In genomic region chr19:19662866-19663291, GRCh38 we compare ENCODE assay signal across 8 cellular contexts. TPM values are rescaled to one million over a fixed set of nuclear protein-coding genes. Genes with fewer than 3 reads are reported as not detected.
DNase-seq lines count a peak whose midpoint lies in the region; ATAC-seq and TF ChIP-seq lines count a peak whose summit lies in the region.

No MANE protein-coding gene starts in this region.

- H3K4me3 ChIP-seq in iPS DF 6.9 (ENCODE audit: low read length), result peak overlapping the region; percentile 87

- CTCF ChIA-PET in activated B cell treated with CpG ODN at 0.5 μM for 24 hours (lab: Charles Lee), result interaction anchor here (1.6 kb wide), 1 partner anchor 19 kb away, joined by 4 read pairs; the partner anchor contains the start of gene GMIP

- DNase-seq in CD14-positive monocyte (ENCODE audit: low spot score) (peak; percentile 55), activated B cell treated with CpG ODN at 0.5 μM for 24 hours (no peak), iPS DF 6.9 (ENCODE audit: low read depth, low spot score) (no peak), posterior vena cava (ENCODE audit: low spot score) (no peak), nucleus accumbens (lab: John Stamatoyannopoulos, UW) (no peak)

- H3K4me1 Mint-ChIP-seq in CD14-positive monocyte (peaks cover 27% of the 10 kb centered on the region), activated B cell treated with CpG ODN at 0.5 μM for 24 hours (peaks cover 42% of the 10 kb centered on the region)
- peaks cover 29% of the 10 kb centered on the region for H3K4me1 Mint-ChIP-seq in stimulated activated memory B cell treated with anti-CD40 and anti-IgM and Interleukin-4, amounts not matched to agents 10 μg/mL and 1 μg/mL and 100 μg/mL, for 72 hours

- no peaks in the 10 kb centered on the region for H3K4me1 ChIP-seq in iPS DF 6.9 (ENCODE audit: control insufficient read depth, insufficient read depth, low read length)

- no peaks in the 10 kb centered on the region for H3K27me3 ChIP-seq in iPS DF 6.9 (ENCODE audit: control insufficient read depth, insufficient read depth, low read length)

- TF ChIP-seq CTCF in CD14-positive monocyte (IDR thresholded peaks at IDR 0.05) (no peak), activated B cell treated with CpG ODN at 0.5 μM for 24 hours (IDR thresholded peaks at IDR 0.05) (no peak)

- POLR2A ChIA-PET in activated B cell treated with CpG ODN at 0.5 μM for 24 hours (lab: Charles Lee), result interaction anchor here (0.5 to 4.0 kb wide), 12 partner anchors 12 to 376 kb away, joined by 3 to 42 read pairs (median 6); partner anchors contain the start of genes LPAR2, ZNF14, ZNF253 and ZNF506

- H3K9me3 Mint-ChIP-seq in CD14-positive monocyte (peaks cover 0 to 10% (median 0%) of the 10 kb centered on the region in 7 donors), activated B cell treated with CpG ODN at 0.5 μM for 24 hours (no peaks in the 10 kb centered on the region)
- H3K9me3 Mint-ChIP-seq in stimulated activated memory B cell treated with anti-CD40 and anti-IgM and Interleukin-4, amounts not matched to agents 10 μg/mL and 1 μg/mL and 100 μg/mL, for 72 hours, result no peaks in the 10 kb centered on the region

- ATAC-seq in HG02840 (IDR thresholded peaks at IDR 0.05; ENCODE audit: low FRiP score, unreplicated experiment), result peak; percentile 16
- no peak for ATAC-seq in activated B cell treated with CpG ODN at 0.5 μM for 24 hours (ENCODE audit: low read depth)
- ATAC-seq in stimulated activated memory B cell treated with anti-CD40 and anti-IgM and Interleukin-4, amounts not matched to agents 10 μg/mL and 1 μg/mL and 100 μg/mL, for 72 hours, result peak; percentile 2
- no peak for ATAC-seq in GM18907 (IDR thresholded peaks at IDR 0.05; ENCODE audit: unreplicated experiment)

- H3K27ac ChIP-seq in iPS DF 6.9 (ENCODE audit: low read length), result no peak overlapping the region

- peak overlapping the region; percentile 88 to 90 for H3K4me3 Mint-ChIP-seq in CD14-positive monocyte
- peak overlapping the region; percentile 87 for H3K4me3 Mint-ChIP-seq in activated B cell treated with CpG ODN at 0.5 μM for 24 hours
- H3K4me3 Mint-ChIP-seq in stimulated activated memory B cell treated with anti-CD40 and anti-IgM and Interleukin-4, amounts not matched to agents 10 μg/mL and 1 μg/mL and 100 μg/mL, for 72 hours, result peak overlapping the region; percentile 78

- no CpG with 5 or more reads among the region's 21 CpGs for WGBS in iPS DF 6.9 (ENCODE audit: insufficient coverage, insufficient read length)

- peaks cover 22 to 29% of the 10 kb centered on the region in 2 donors for H3K36me3 Mint-ChIP-seq in CD14-positive monocyte
- H3K36me3 Mint-ChIP-seq in activated B cell treated with CpG ODN at 0.5 μM for 24 hours (ENCODE audit: low read depth), result peaks cover 35% of the 10 kb centered on the region
- H3K36me3 Mint-ChIP-seq in stimulated activated memory B cell treated with anti-CD40 and anti-IgM and Interleukin-4, amounts not matched to agents 10 μg/mL and 1 μg/mL and 100 μg/mL, for 72 hours, result peaks cover 21% of the 10 kb centered on the region

- peak overlapping the region; percentile 90 to 98 (median 94) for H3K27ac Mint-ChIP-seq in CD14-positive monocyte
- peak overlapping the region; percentile 90 for H3K27ac Mint-ChIP-seq in activated B cell treated with CpG ODN at 0.5 μM for 24 hours
- peak overlapping the region; percentile 87 for H3K27ac Mint-ChIP-seq in stimulated activated memory B cell treated with anti-CD40 and anti-IgM and Interleukin-4, amounts not matched to agents 10 μg/mL and 1 μg/mL and 100 μg/mL, for 72 hours

- intact Hi-C loops in CD14-positive monocyte (cut with micrococcal nuclease), result loop anchor here in 1 of 2 donors (5.0 to 10.0 kb wide), 2 partner anchors 242 to 1844 kb away; partner anchors contain the start of genes ZNF429 and ZNF93
- intact Hi-C loops in activated B cell treated with CpG ODN at 0.5 μM for 24 hours (cut with micrococcal nuclease), result loop anchor here (1.0 to 10.0 kb wide), 12 partner anchors 20 to 598 kb away; partner anchors contain the start of genes BORCS8, GMIP, PBX4 and RFXANK
- intact Hi-C loops in posterior vena cava (cut with DNase I), result no loop called here

- H3K27me3 Mint-ChIP-seq in CD14-positive monocyte (ENCODE audit: low read depth in 3 of 3) (peaks cover 0 to 4% (median 2%) of the 10 kb centered on the region in 3 donors), activated B cell treated with CpG ODN at 0.5 μM for 24 hours (no peaks in the 10 kb centered on the region)
- no peaks in the 10 kb centered on the region for H3K27me3 Mint-ChIP-seq in stimulated activated memory B cell treated with anti-CD40 and anti-IgM and Interleukin-4, amounts not matched to agents 10 μg/mL and 1 μg/mL and 100 μg/mL, for 72 hours

- H3K9me3 ChIP-seq in iPS DF 6.9 (ENCODE audit: control insufficient read depth, insufficient read depth, low read length), result no peaks in the 10 kb centered on the region

- 0 out of 2 replicates have a peak, but pooled peaks cover 5% of the 10 kb centered on the region for H3K36me3 ChIP-seq in iPS DF 6.9 (ENCODE audit: control insufficient read depth, insufficient read depth, low read length)

RNA-seq across cellular contexts. Expression of gene ATP13A1, which starts 0.6 kb away (rescaled TPM):
- polyA plus RNA-seq in CD14-positive monocyte, result 10 to 100 TPM; 16.9 to 21.9 TPM
- 125 and 135 TPM in 2 replicates for total RNA-seq in activated B cell treated with CpG ODN at 0.5 μM for 24 hours
- 10 to 100 TPM; 33.1 to 33.3 TPM for total RNA-seq in posterior vena cava

RNA-seq across cellular contexts. Expression of gene ZNF101, which starts 5.8 kb away (rescaled TPM):
- polyA plus RNA-seq in CD14-positive monocyte, result 1 to 10 TPM; 5.5 to 8.4 TPM
- total RNA-seq in activated B cell treated with CpG ODN at 0.5 μM for 24 hours, result 45.6 and 52.6 TPM in 2 replicates
- total RNA-seq in posterior vena cava, result 1 to 10 TPM; 6.3 to 8.2 TPM

RNA-seq across cellular contexts. Expression of gene GMIP, which starts 19.4 kb away (rescaled TPM):
- 10 to 100 TPM; 41.4 to 75.1 TPM for polyA plus RNA-seq in CD14-positive monocyte
- total RNA-seq in activated B cell treated with CpG ODN at 0.5 μM for 24 hours (129 and 130 TPM in 2 replicates), posterior vena cava (10 to 100 TPM in 1 of 2 donors, 1 to 10 TPM in 1; 8.3 to 11.4 TPM)

RNA-seq across cellular contexts. Expression of gene LPAR2, which starts 34.9 kb away (rescaled TPM):
- polyA plus RNA-seq in CD14-positive monocyte, result 1 to 10 TPM; 1.9 to 2.2 TPM
- total RNA-seq in activated B cell treated with CpG ODN at 0.5 μM for 24 hours (29.0 and 33.7 TPM in 2 replicates), posterior vena cava (1 to 10 TPM; 2.0 to 5.5 TPM)

RNA-seq across cellular contexts. Expression of gene PBX4, which starts 44.4 kb away (rescaled TPM):
- polyA plus RNA-seq in CD14-positive monocyte, result not detected
- total RNA-seq in activated B cell treated with CpG ODN at 0.5 μM for 24 hours (19.4 and 21.8 TPM in 2 replicates), posterior vena cava (under 1 TPM; 0.29 to 0.93 TPM)

Comparison
In these comparisons a context has a peak if more than half of its experiments do, and no peak if none do; other contexts are left out.
1. ATAC-seq: peak in HG02840 (single experiment) and stimulated activated memory B cell treated with anti-CD40 and anti-IgM and Interleukin-4, amounts not matched to agents 10 μg/mL and 1 μg/mL and 100 μg/mL, for 72 hours (single experiment); none in activated B cell treated with CpG ODN at 0.5 μM for 24 hours (single experiment) and GM18907 (single experiment).
2. RNA of gene GMIP, which starts 19.4 kb away (total RNA-seq): 129 to 130 TPM in activated B cell treated with CpG ODN at 0.5 μM for 24 hours; 8.3 to 11.4 TPM in posterior vena cava; every median in the first group is over 10 times any median in the second.
3. Peak in every context shown above with its lines, with median percentiles within 50 percentile points of each other: H3K27ac Mint-ChIP-seq and H3K4me3 Mint-ChIP-seq.